In genomic region chr5:142324871-142325676, GRCh38 we compare ENCODE assay signal across 8 cellular contexts. TPM values are rescaled to one million over a fixed set of nuclear protein-coding genes. Genes with fewer than 3 reads are reported as not detected.
DNase-seq lines count a peak whose midpoint lies in the region; ATAC-seq, FAIRE-seq and TF ChIP-seq lines count a peak whose summit lies in the region.

SPRY4 (minus strand) TSS chr5:142325021; CDS start chr5:142315108, 9,913 bp downstream.

- H3K36me3 ChIP-seq in upper lobe of right lung, result no peaks in the 10 kb centered on the region

- peaks cover 67% of the 10 kb centered on the region for H3K27me3 Mint-ChIP-seq in T-helper 1 cell treated with Interleukin-12 subunit alpha and Interleukin-12 subunit beta and Interleukin-4 antibody, amounts not matched to agents 30 μg/mL and 1 μg/mL, for 36 hours (ENCODE audit: low read depth)
- H3K27me3 Mint-ChIP-seq in progenitor cell of endocrine pancreas, result no peaks in the 10 kb centered on the region

- ATAC-seq in HG02840 (IDR thresholded peaks at IDR 0.05; ENCODE audit: low FRiP score, unreplicated experiment) (peak; percentile 70), left ventricle myocardium superior (peak; percentile 80), upper lobe of right lung (peak; percentile 77)

- FAIRE-seq in GM12892 (lab: Jason Lieb, UNC), result peak; percentile 88

- peak within 1 kb of the TSS; percentile 86 for H3K4me3 Mint-ChIP-seq in T-helper 1 cell treated with Interleukin-12 subunit alpha and Interleukin-12 subunit beta and Interleukin-4 antibody, amounts not matched to agents 30 μg/mL and 1 μg/mL, for 36 hours
- H3K4me3 Mint-ChIP-seq in progenitor cell of endocrine pancreas (ENCODE audit: low read depth), result peak within 1 kb of the TSS; percentile 91

- H3K9me3 Mint-ChIP-seq in T-helper 1 cell treated with Interleukin-12 subunit alpha and Interleukin-12 subunit beta and Interleukin-4 antibody, amounts not matched to agents 30 μg/mL and 1 μg/mL, for 36 hours, result no peaks in the 10 kb centered on the region
- H3K9me3 Mint-ChIP-seq in progenitor cell of endocrine pancreas (ENCODE audit: low read depth), result no peaks in the 10 kb centered on the region

- H3K27me3 ChIP-seq in upper lobe of right lung, result peaks cover 8% of the 10 kb centered on the region

- H3K4me1 ChIP-seq in upper lobe of right lung, result peaks cover 47% of the 10 kb centered on the region

- H3K27ac Mint-ChIP-seq in T-helper 1 cell treated with Interleukin-12 subunit alpha and Interleukin-12 subunit beta and Interleukin-4 antibody, amounts not matched to agents 30 μg/mL and 1 μg/mL, for 36 hours, result peak within 1 kb of the TSS; percentile 49
- H3K27ac Mint-ChIP-seq in progenitor cell of endocrine pancreas, result peak within 1 kb of the TSS; percentile 95

- peak; percentile 83 for TF ChIP-seq POLR2A in GM12892 (IDR thresholded peaks at IDR 0.05; ENCODE audit: low read depth, low read length)

- H3K27ac ChIP-seq in upper lobe of right lung, result peak within 1 kb of the TSS; percentile 95

- DNase-seq in GM12892 (ENCODE audit: insufficient read length), result peak; percentile 68
- peak; percentile 88 for DNase-seq in NCI-H1436 treated with DMSO at 0.1 percent for 48 hours (lab: John Stamatoyannopoulos, UW)
- peak; percentile 19 to 92 (median 79) for DNase-seq in amygdala (lab: John Stamatoyannopoulos, UW)
- DNase-seq in left ventricle myocardium superior, result peak; percentile 95
- DNase-seq in progenitor cell of endocrine pancreas (ENCODE audit: low spot score, unreplicated experiment), result peak; percentile 93
- peak; percentile 95 for DNase-seq in upper lobe of right lung

- TF ChIP-seq CTCF in progenitor cell of endocrine pancreas (IDR thresholded peaks at IDR 0.05; ENCODE audit: unreplicated experiment) (no peak), upper lobe of right lung (IDR thresholded peaks at IDR 0.05) (no peak)

- peak within 1 kb of the TSS; percentile 63 for H3K4me3 ChIP-seq in upper lobe of right lung

- no peaks in the 10 kb centered on the region for H3K36me3 Mint-ChIP-seq in T-helper 1 cell treated with Interleukin-12 subunit alpha and Interleukin-12 subunit beta and Interleukin-4 antibody, amounts not matched to agents 30 μg/mL and 1 μg/mL, for 36 hours (ENCODE audit: low read depth)
- no peaks in the 10 kb centered on the region for H3K36me3 Mint-ChIP-seq in progenitor cell of endocrine pancreas (ENCODE audit: insufficient read depth)

- intact Hi-C loops in left ventricle myocardium superior (cut with micrococcal nuclease) (loop anchor here (10.0 kb wide), 2 partner anchors 170 to 220 kb away; no protein-coding TSS in a partner anchor), upper lobe of right lung (cut with DNase I) (no loop called here)

- peaks cover 42% of the 10 kb centered on the region for H3K4me1 Mint-ChIP-seq in T-helper 1 cell treated with Interleukin-12 subunit alpha and Interleukin-12 subunit beta and Interleukin-4 antibody, amounts not matched to agents 30 μg/mL and 1 μg/mL, for 36 hours (ENCODE audit: low read depth)
- peaks cover 50% of the 10 kb centered on the region for H3K4me1 Mint-ChIP-seq in progenitor cell of endocrine pancreas (ENCODE audit: low read depth)

- no peaks in the 10 kb centered on the region for H3K9me3 ChIP-seq in upper lobe of right lung

RNA-seq across cellular contexts. Expression of gene SPRY4, which starts in this region (rescaled TPM):
- polyA plus RNA-seq in GM12892 (2012; ENCODE audit: missing spikeins), result 0.70 TPM
- total RNA-seq in left ventricle myocardium superior, result 8.3 TPM
- 14.8 and 19.4 TPM in 2 replicates for total RNA-seq in progenitor cell of endocrine pancreas
- 89.8 TPM for total RNA-seq in upper lobe of right lung

Comparison
In these comparisons a context has a peak if more than half of its experiments do, and no peak if none do; other contexts are left out.
1. Peak in every context shown above with its lines: DNase-seq, ATAC-seq, H3K4me3 ChIP-seq and H3K27ac ChIP-seq.